Comparison of ENCODE assay signal across 8 cellular contexts in the genomic region with DNA sequence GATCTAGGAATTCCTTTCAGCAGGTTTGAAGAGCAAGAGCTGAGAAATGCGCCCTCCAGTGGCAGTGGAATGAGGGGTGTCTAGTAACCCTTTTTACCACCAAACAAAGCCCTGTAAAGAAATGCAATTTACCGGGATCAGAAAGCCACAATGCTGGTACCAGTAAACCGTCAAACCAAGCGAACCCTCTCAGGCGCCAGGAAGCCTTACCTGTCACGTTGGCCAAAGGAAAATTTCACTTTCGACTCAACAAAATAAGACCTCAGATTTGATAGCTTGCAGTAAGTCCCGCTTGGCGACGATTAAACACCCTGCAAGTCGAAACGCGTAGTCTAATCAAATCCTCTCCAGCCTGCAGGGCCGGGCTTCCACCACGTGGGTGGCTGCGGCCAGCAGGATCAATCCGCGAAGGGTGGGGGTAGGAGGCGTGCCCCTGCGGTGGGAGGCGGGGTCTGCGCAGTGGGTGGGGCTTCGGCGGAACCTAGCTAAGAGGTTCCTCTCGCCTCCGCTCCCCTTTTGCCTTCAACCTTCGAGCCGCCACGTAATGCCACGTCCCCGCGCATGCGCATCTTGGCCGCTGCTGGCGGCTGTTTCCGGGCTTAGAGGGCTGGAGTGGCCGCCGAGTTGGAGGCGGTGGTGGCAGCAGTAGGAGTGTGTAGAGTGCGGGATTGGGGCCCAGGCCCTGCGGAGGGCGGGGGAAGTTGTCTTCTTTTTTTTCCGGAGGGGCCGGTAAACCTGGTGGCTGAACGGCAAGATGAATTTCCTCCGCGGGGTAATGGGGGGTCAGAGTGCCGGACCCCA. TPM values are rescaled to one million over a fixed set of nuclear protein-coding genes. Genes with fewer than 3 reads are reported as not detected.
DNase-seq lines count a peak whose midpoint lies in the region; ATAC-seq and TF ChIP-seq lines count a peak whose summit lies in the region.

A gene with protein sequence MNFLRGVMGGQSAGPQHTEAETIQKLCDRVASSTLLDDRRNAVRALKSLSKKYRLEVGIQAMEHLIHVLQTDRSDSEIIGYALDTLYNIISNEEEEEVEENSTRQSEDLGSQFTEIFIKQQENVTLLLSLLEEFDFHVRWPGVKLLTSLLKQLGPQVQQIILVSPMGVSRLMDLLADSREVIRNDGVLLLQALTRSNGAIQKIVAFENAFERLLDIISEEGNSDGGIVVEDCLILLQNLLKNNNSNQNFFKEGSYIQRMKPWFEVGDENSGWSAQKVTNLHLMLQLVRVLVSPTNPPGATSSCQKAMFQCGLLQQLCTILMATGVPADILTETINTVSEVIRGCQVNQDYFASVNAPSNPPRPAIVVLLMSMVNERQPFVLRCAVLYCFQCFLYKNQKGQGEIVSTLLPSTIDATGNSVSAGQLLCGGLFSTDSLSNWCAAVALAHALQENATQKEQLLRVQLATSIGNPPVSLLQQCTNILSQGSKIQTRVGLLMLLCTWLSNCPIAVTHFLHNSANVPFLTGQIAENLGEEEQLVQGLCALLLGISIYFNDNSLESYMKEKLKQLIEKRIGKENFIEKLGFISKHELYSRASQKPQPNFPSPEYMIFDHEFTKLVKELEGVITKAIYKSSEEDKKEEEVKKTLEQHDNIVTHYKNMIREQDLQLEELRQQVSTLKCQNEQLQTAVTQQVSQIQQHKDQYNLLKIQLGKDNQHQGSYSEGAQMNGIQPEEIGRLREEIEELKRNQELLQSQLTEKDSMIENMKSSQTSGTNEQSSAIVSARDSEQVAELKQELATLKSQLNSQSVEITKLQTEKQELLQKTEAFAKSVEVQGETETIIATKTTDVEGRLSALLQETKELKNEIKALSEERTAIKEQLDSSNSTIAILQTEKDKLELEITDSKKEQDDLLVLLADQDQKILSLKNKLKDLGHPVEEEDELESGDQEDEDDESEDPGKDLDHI (plus strand): TSS at position 512 of the 801 bp plus-strand sequence. CDS start 243 bp downstream, at position 755.

- peak within 1 kb of the TSS; percentile 97 for H3K4me3 Mint-ChIP-seq in T-helper 1 cell treated with Interleukin-12 subunit alpha and Interleukin-12 subunit beta and Interleukin-4 antibody, amounts not matched to agents 30 μg/mL and 1 μg/mL, for 36 hours
- H3K4me3 Mint-ChIP-seq in progenitor cell of endocrine pancreas (ENCODE audit: low read depth), result peak within 1 kb of the TSS; percentile 100

- peak; percentile 92 for TF ChIP-seq CTCF in progenitor cell of endocrine pancreas (IDR thresholded peaks at IDR 0.05; ENCODE audit: unreplicated experiment)

- ATAC-seq in HG02885 (IDR thresholded peaks at IDR 0.05; ENCODE audit: poor library complexity, unreplicated experiment) (peak; percentile 87), left cardiac atrium (peak; percentile 98)

- DNase-seq in NCI-H1694 (lab: John Stamatoyannopoulos, UW) (peak; percentile 95), amniotic stem cell (lab: John Stamatoyannopoulos, UW) (peak; percentile 97), left cardiac atrium (peak; percentile 98), progenitor cell of endocrine pancreas (ENCODE audit: low spot score, unreplicated experiment) (peak; percentile 99), ureter (ENCODE audit: low spot score) (peak; percentile 100)

- H3K4me1 Mint-ChIP-seq in T-helper 1 cell treated with Interleukin-12 subunit alpha and Interleukin-12 subunit beta and Interleukin-4 antibody, amounts not matched to agents 30 μg/mL and 1 μg/mL, for 36 hours (ENCODE audit: low read depth), result peaks cover 43% of the 10 kb centered on the region
- peaks cover 32% of the 10 kb centered on the region for H3K4me1 Mint-ChIP-seq in progenitor cell of endocrine pancreas (ENCODE audit: low read depth)

- peaks cover 6% of the 10 kb centered on the region for H3K36me3 Mint-ChIP-seq in T-helper 1 cell treated with Interleukin-12 subunit alpha and Interleukin-12 subunit beta and Interleukin-4 antibody, amounts not matched to agents 30 μg/mL and 1 μg/mL, for 36 hours (ENCODE audit: low read depth)
- peaks cover 3% of the 10 kb centered on the region for H3K36me3 Mint-ChIP-seq in progenitor cell of endocrine pancreas (ENCODE audit: insufficient read depth)

- H3K27ac Mint-ChIP-seq in T-helper 1 cell treated with Interleukin-12 subunit alpha and Interleukin-12 subunit beta and Interleukin-4 antibody, amounts not matched to agents 30 μg/mL and 1 μg/mL, for 36 hours, result peak within 1 kb of the TSS; percentile 98
- H3K27ac Mint-ChIP-seq in progenitor cell of endocrine pancreas, result peak within 1 kb of the TSS; percentile 100

- H3K9me3 Mint-ChIP-seq in T-helper 1 cell treated with Interleukin-12 subunit alpha and Interleukin-12 subunit beta and Interleukin-4 antibody, amounts not matched to agents 30 μg/mL and 1 μg/mL, for 36 hours, result no peaks in the 10 kb centered on the region
- H3K9me3 Mint-ChIP-seq in progenitor cell of endocrine pancreas (ENCODE audit: low read depth), result no peaks in the 10 kb centered on the region

- no peaks in the 10 kb centered on the region for H3K27me3 Mint-ChIP-seq in T-helper 1 cell treated with Interleukin-12 subunit alpha and Interleukin-12 subunit beta and Interleukin-4 antibody, amounts not matched to agents 30 μg/mL and 1 μg/mL, for 36 hours (ENCODE audit: low read depth)
- no peaks in the 10 kb centered on the region for H3K27me3 Mint-ChIP-seq in progenitor cell of endocrine pancreas

- intact Hi-C loops in left cardiac atrium (cut with DNase I), result loop anchor here (1.0 to 10.0 kb wide), 2 partner anchors 49 to 51 kb away; a partner anchor contains a TSS

- TF ChIP-seq POLR2A in GM15510 (IDR thresholded peaks at IDR 0.05; ENCODE audit: borderline replicate concordance, extremely low read depth, insufficient read length), result peak; percentile 90

RNA-seq across cellular contexts. Expression of the gene that starts here (rescaled TPM):
- 10 to 100 TPM; 77.9 to 84.5 TPM for total RNA-seq in left cardiac atrium
- total RNA-seq in progenitor cell of endocrine pancreas, result 54.4 and 54.9 TPM in 2 replicates
- total RNA-seq in ureter, result 64.5 TPM

Comparison
In these comparisons a context has a peak if more than half of its experiments do, and no peak if none do; other contexts are left out.
1. Peak in every context shown above with its lines: DNase-seq and ATAC-seq.